In the genomic region with DNA sequence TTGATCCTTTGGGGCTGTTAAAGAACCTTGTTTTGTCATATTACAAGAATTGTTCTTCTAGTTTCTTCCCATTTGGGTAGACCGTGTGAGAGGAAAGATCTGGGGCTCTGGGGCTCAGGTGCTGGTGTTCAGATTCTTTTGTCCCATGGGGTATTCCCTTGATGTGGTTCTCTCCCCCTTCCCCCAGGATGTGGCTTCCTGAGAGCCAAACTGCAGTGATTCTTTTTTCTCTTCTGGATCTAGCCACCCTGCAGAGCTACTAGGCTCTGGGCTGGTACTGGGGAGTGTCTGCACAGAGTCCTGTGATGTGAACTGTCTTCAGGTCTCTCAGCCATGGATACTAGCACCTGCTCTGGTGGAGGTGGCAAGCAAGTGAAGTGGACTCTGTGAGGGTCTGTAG, we compare ENCODE assay signal across 24 cellular contexts.
DNase-seq lines count a peak whose midpoint lies in the region; ATAC-seq, FAIRE-seq and TF ChIP-seq lines count a peak whose summit lies in the region.
"Had no signal": no experiment of that assay in that cellular context is flagged by ENCODE, and none has a peak within 500 bp of the region (broad histone marks: within the 10 kb centered on the region; RNA-seq: fewer than 3 reads in every experiment).

No MANE protein-coding gene starts in this region.

- H3K27ac ChIP-seq in foreskin keratinocyte (peak overlapping the region; percentile 97), kidney (ENCODE audit: low read depth in 2 of 2, low read length in 2 of 2) (no peak overlapping the region), aorta (ENCODE audit: low read depth in 1 of 2, low read length in 2 of 2) (no peak overlapping the region)
- H3K27ac ChIP-seq: HL-60 had no signal

- ATAC-seq in WTC11, result peak; percentile 51
- no peak for ATAC-seq in foreskin keratinocyte
- no peak for ATAC-seq in aorta (ENCODE audit: low FRiP score)
- no peak for ATAC-seq in HG03432 (IDR thresholded peaks at IDR 0.05; ENCODE audit: unreplicated experiment)
- ATAC-seq: GM12878, HepG2, SK-N-SH treated with all-trans-retinoic acid at 6 μM for 48 hours, T-cell had no signal

- POLR2A ChIA-PET in WTC11 (lab: Charles Lee), result no interaction called here

- H3K36me3 Mint-ChIP-seq in WTC11, result no peaks in the 10 kb centered on the region
- H3K36me3 Mint-ChIP-seq: CD4-positive, CD25-positive, alpha-beta regulatory T cell; T-cell had no signal

- WGBS in aorta, 2 donors, result 78 to 84% methylated on average over 1 of the region's 1 CpG

- peak; percentile 55 for DNase-seq in NCI-H69 (lab: John Stamatoyannopoulos, UW)
- DNase-seq in WTC11 (ENCODE audit: low spot score), result no peak
- peak in 1 of 2 donors; percentile 10 for DNase-seq in foreskin keratinocyte
- no peak for DNase-seq in kidney
- no peak for DNase-seq in aorta
- no peak for DNase-seq in NCI-H1694 (lab: John Stamatoyannopoulos, UW)
- DNase-seq: BE2C; CD4-positive, CD25-positive, alpha-beta regulatory T cell; DMS79; KBM-7; NCI-H1092 treated with DMSO at 0.1 percent for 48 hours; NCI-H1436 treated with DMSO at 0.1 percent for 48 hours; NCI-H2029 treated with DMSO at 0.1 percent for 48 hours; NCI-H2171; NCI-H345; NCI-H524 treated with DMSO at 0.1 percent for 48 hours; RPMI8226; T-cell had no signal

- TF ChIP-seq CTCF in WTC11 (IDR thresholded peaks at IDR 0.05), result no peak
- TF ChIP-seq CTCF in foreskin keratinocyte (conservative IDR thresholded peaks at IDR 0.05), result no peak
- TF ChIP-seq CTCF in kidney (IDR thresholded peaks at IDR 0.05; ENCODE audit: borderline replicate concordance, extremely low read depth, insufficient read depth), result no peak

- no peak overlapping the region for H3K4me3 Mint-ChIP-seq in WTC11
- H3K4me3 Mint-ChIP-seq: CD4-positive, CD25-positive, alpha-beta regulatory T cell; T-cell had no signal

- CTCF ChIA-PET in WTC11 (lab: Charles Lee), result interaction anchor here (0.8 kb wide), 1 partner anchor 701 kb away, joined by 3 read pairs; no protein-coding TSS in a partner anchor

- FAIRE-seq in kidney (lab: Jason Lieb, UNC), result no peak
- FAIRE-seq: GM12878, HepG2 had no signal

- H3K4me1 Mint-ChIP-seq in WTC11, result peaks cover 12% of the 10 kb centered on the region
- H3K4me1 Mint-ChIP-seq: CD4-positive, CD25-positive, alpha-beta regulatory T cell; T-cell had no signal

- H3K9ac ChIP-seq in kidney (ENCODE audit: low read length in 2 of 2), result no peak overlapping the region

- H3K27ac Mint-ChIP-seq in WTC11, result no peak overlapping the region
- H3K27ac Mint-ChIP-seq: CD4-positive, CD25-positive, alpha-beta regulatory T cell; T-cell had no signal

- intact Hi-C loops in kidney (cut with DNase I) (no loop called here), aorta (cut with DNase I) (no loop called here)

- H3K27me3 Mint-ChIP-seq in WTC11 (ENCODE audit: low read depth), result no peaks in the 10 kb centered on the region

- peaks cover 24% of the 10 kb centered on the region for H3K4me1 ChIP-seq in foreskin keratinocyte
- peaks cover 0 to 4% of the 10 kb centered on the region in 2 donors for H3K4me1 ChIP-seq in kidney (ENCODE audit: control insufficient read depth in 1 of 2, insufficient read depth in 1 of 2, low read depth in 1 of 2, low read length in 2 of 2)
- no peaks in the 10 kb centered on the region for H3K4me1 ChIP-seq in aorta (ENCODE audit: control insufficient read depth in 1 of 2, insufficient read depth in 2 of 2, low read length in 2 of 2)
- H3K4me1 ChIP-seq: BE2C, HAP-1 had no signal

- no peaks in the 10 kb centered on the region for H3K36me3 ChIP-seq in kidney (ENCODE audit: control insufficient read depth in 1 of 2, insufficient read depth in 2 of 2, low read length in 2 of 2)
- H3K36me3 ChIP-seq in aorta (ENCODE audit: control insufficient read depth in 1 of 2, insufficient read depth in 2 of 2, low read length in 1 of 2), result no peaks in the 10 kb centered on the region
- H3K36me3 ChIP-seq: BE2C, HAP-1 had no signal

- peaks cover 17% of the 10 kb centered on the region for H3K9me3 Mint-ChIP-seq in WTC11

- H3K27me3 ChIP-seq in foreskin keratinocyte, result no peaks in the 10 kb centered on the region
- no peaks in the 10 kb centered on the region for H3K27me3 ChIP-seq in aorta (ENCODE audit: control insufficient read depth in 1 of 2, insufficient read depth in 2 of 2, low read length in 1 of 2)
- H3K27me3 ChIP-seq: BE2C had no signal

- H3K4me3 ChIP-seq in kidney (ENCODE audit: low read length in 2 of 2) (no peak overlapping the region), aorta (ENCODE audit: low read length in 2 of 2) (no peak overlapping the region)
- H3K4me3 ChIP-seq: GM12878, HAP-1 had no signal

- H3K9me3 ChIP-seq in kidney (ENCODE audit: control insufficient read depth in 1 of 2, low read length in 2 of 2) (no peaks in the 10 kb centered on the region), aorta (ENCODE audit: control insufficient read depth, low read length) (no peaks in the 10 kb centered on the region)
- H3K9me3 ChIP-seq: BE2C, HAP-1 had no signal

TF ChIP-seq in WTC11, 78 proteins besides CTCF, POLR2A, EP300 and RAD21 (continues in another document):
- TF ChIP-seq, protein P1, sequence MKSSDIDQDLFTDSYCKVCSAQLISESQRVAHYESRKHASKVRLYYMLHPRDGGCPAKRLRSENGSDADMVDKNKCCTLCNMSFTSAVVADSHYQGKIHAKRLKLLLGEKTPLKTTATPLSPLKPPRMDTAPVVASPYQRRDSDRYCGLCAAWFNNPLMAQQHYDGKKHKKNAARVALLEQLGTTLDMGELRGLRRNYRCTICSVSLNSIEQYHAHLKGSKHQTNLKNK (CRISPR knock-in tag; IDR thresholded peaks at IDR 0.05), result no peak
- TF ChIP-seq, protein P2, sequence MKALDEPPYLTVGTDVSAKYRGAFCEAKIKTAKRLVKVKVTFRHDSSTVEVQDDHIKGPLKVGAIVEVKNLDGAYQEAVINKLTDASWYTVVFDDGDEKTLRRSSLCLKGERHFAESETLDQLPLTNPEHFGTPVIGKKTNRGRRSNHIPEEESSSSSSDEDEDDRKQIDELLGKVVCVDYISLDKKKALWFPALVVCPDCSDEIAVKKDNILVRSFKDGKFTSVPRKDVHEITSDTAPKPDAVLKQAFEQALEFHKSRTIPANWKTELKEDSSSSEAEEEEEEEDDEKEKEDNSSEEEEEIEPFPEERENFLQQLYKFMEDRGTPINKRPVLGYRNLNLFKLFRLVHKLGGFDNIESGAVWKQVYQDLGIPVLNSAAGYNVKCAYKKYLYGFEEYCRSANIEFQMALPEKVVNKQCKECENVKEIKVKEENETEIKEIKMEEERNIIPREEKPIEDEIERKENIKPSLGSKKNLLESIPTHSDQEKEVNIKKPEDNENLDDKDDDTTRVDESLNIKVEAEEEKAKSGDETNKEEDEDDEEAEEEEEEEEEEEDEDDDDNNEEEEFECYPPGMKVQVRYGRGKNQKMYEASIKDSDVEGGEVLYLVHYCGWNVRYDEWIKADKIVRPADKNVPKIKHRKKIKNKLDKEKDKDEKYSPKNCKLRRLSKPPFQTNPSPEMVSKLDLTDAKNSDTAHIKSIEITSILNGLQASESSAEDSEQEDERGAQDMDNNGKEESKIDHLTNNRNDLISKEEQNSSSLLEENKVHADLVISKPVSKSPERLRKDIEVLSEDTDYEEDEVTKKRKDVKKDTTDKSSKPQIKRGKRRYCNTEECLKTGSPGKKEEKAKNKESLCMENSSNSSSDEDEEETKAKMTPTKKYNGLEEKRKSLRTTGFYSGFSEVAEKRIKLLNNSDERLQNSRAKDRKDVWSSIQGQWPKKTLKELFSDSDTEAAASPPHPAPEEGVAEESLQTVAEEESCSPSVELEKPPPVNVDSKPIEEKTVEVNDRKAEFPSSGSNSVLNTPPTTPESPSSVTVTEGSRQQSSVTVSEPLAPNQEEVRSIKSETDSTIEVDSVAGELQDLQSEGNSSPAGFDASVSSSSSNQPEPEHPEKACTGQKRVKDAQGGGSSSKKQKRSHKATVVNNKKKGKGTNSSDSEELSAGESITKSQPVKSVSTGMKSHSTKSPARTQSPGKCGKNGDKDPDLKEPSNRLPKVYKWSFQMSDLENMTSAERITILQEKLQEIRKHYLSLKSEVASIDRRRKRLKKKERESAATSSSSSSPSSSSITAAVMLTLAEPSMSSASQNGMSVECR (CRISPR knock-in tag; IDR thresholded peaks at IDR 0.05; ENCODE audit: borderline replicate concordance), result no peak
- TF ChIP-seq SP1 (CRISPR knock-in tag; conservative IDR thresholded peaks at IDR 0.05) (no peak), ESRRA (CRISPR knock-in tag; IDR thresholded peaks at IDR 0.05; ENCODE audit: borderline replicate concordance) (no peak), ZNF396 (CRISPR knock-in tag; IDR thresholded peaks at IDR 0.05; ENCODE audit: borderline replicate concordance) (no peak)
- TF ChIP-seq, protein P3, sequence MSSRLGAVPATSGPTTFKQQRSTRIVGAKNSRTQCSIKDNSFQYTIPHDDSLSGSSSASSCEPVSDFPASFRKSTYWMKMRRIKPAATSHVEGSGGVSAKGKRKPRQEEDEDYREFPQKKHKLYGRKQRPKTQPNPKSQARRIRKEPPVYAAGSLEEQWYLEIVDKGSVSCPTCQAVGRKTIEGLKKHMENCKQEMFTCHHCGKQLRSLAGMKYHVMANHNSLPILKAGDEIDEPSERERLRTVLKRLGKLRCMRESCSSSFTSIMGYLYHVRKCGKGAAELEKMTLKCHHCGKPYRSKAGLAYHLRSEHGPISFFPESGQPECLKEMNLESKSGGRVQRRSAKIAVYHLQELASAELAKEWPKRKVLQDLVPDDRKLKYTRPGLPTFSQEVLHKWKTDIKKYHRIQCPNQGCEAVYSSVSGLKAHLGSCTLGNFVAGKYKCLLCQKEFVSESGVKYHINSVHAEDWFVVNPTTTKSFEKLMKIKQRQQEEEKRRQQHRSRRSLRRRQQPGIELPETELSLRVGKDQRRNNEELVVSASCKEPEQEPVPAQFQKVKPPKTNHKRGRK (CRISPR knock-in tag; IDR thresholded peaks at IDR 0.05; ENCODE audit: borderline replicate concordance), result no peak
